28 cellular contexts compared by ENCODE assay signal in genomic region chr12:2099595-2099994, GRCh38. TPM values are rescaled to one million over a fixed set of nuclear protein-coding genes. Genes with fewer than 3 reads are reported as not detected.
"Had no signal": no experiment of that assay in that cellular context is flagged by ENCODE, and none has a peak within 500 bp of the region (broad histone marks: within the 10 kb centered on the region; RNA-seq: fewer than 3 reads in every experiment).

No MANE protein-coding gene starts in this region.

- DNase-seq: activated CD4-positive, alpha-beta T cell treated with anti-CD3 and anti-CD28 coated beads for 4 hours; activated CD4-positive, alpha-beta T cell treated with anti-CD3 and anti-CD28 coated beads, Interleukin-2, amount 50 U/mL, for 48 hours; activated CD8-positive, alpha-beta memory T cell treated with anti-CD3 and anti-CD28 coated beads for 24 hours; activated effector memory CD4-positive, alpha-beta T cell treated with anti-CD3 and anti-CD28 coated beads, Interleukin-2, amount 50 U/mL, for 16 hours; activated naive CD4-positive, alpha-beta T cell treated with anti-CD3 and anti-CD28 coated beads for 36 hours; activated naive CD8-positive, alpha-beta T cell treated with anti-CD3 and anti-CD28 coated beads for 36 hours; adrenal gland; brain microvascular endothelial cell; cortex of kidney; effector memory CD8-positive, alpha-beta T cell; foreskin fibroblast; heart left ventricle; hypothalamus; mucosa of descending colon; ovary; spleen; T-helper 9 cell; uterus had no signal

- H3K4me1 ChIP-seq: adrenal gland, tibial nerve had no signal

- H3K27me3 ChIP-seq: adrenal gland, brain microvascular endothelial cell, heart left ventricle, neutrophil, ovary, spleen, tibial nerve, uterus had no signal

- H3K27ac ChIP-seq: adrenal gland, brain microvascular endothelial cell, neutrophil, ovary, prostate gland, spleen, tibial nerve, VCaP had no signal

- H3K9me3 Mint-ChIP-seq: activated naive CD4-positive, alpha-beta T cell treated with anti-CD3 and anti-CD28 coated beads for 36 hours; activated naive CD8-positive, alpha-beta T cell treated with anti-CD3 and anti-CD28 coated beads for 36 hours; effector memory CD8-positive, alpha-beta T cell; nephron; stimulated activated naive CD8-positive, alpha-beta T cell treated with anti-CD3 and anti-CD28 coated beads, Interleukin-15, Interleukin-2, amounts not matched to agents 100 ng/mL and 50 ng/mL, for 24 hours; T-helper 1 cell treated with Interleukin-12 subunit alpha and Interleukin-12 subunit beta and Interleukin-4 antibody, amounts not matched to agents 30 μg/mL and 1 μg/mL, for 36 hours had no signal

- H3K36me3 Mint-ChIP-seq: activated naive CD8-positive, alpha-beta T cell treated with anti-CD3 and anti-CD28 coated beads for 36 hours had no signal

- H3K4me3 ChIP-seq: adrenal gland, heart left ventricle, lung, mucosa of descending colon, ovary, prostate gland, spleen, tibial nerve, uterus had no signal

- H3K27ac Mint-ChIP-seq: activated naive CD4-positive, alpha-beta T cell treated with anti-CD3 and anti-CD28 coated beads for 36 hours; activated naive CD8-positive, alpha-beta T cell treated with anti-CD3 and anti-CD28 coated beads for 36 hours; effector memory CD8-positive, alpha-beta T cell; nephron; stimulated activated naive CD8-positive, alpha-beta T cell treated with anti-CD3 and anti-CD28 coated beads, Interleukin-15, Interleukin-2, amounts not matched to agents 100 ng/mL and 50 ng/mL, for 24 hours; T-helper 1 cell treated with Interleukin-12 subunit alpha and Interleukin-12 subunit beta and Interleukin-4 antibody, amounts not matched to agents 30 μg/mL and 1 μg/mL, for 36 hours had no signal

- H3K27me3 Mint-ChIP-seq: activated naive CD8-positive, alpha-beta T cell treated with anti-CD3 and anti-CD28 coated beads for 36 hours; stimulated activated naive CD8-positive, alpha-beta T cell treated with anti-CD3 and anti-CD28 coated beads, Interleukin-15, Interleukin-2, amounts not matched to agents 100 ng/mL and 50 ng/mL, for 24 hours had no signal

- H3K9me3 ChIP-seq: adrenal gland, heart left ventricle, mucosa of descending colon, neutrophil, ovary, prostate gland, tibial nerve, uterus had no signal

- H3K4me3 Mint-ChIP-seq: activated naive CD4-positive, alpha-beta T cell treated with anti-CD3 and anti-CD28 coated beads for 36 hours; activated naive CD8-positive, alpha-beta T cell treated with anti-CD3 and anti-CD28 coated beads for 36 hours; effector memory CD8-positive, alpha-beta T cell; nephron; stimulated activated naive CD8-positive, alpha-beta T cell treated with anti-CD3 and anti-CD28 coated beads, Interleukin-15, Interleukin-2, amounts not matched to agents 100 ng/mL and 50 ng/mL, for 24 hours; T-helper 1 cell treated with Interleukin-12 subunit alpha and Interleukin-12 subunit beta and Interleukin-4 antibody, amounts not matched to agents 30 μg/mL and 1 μg/mL, for 36 hours had no signal

- H3K36me3 ChIP-seq: adrenal gland, brain microvascular endothelial cell, neutrophil, ovary, prostate gland, spleen, tibial nerve, uterus had no signal

- ATAC-seq: effector memory CD8-positive, alpha-beta T cell; left lobe of liver; mucosa of descending colon had no signal

RNA-seq across cellular contexts. Expression of gene CACNA1C, which starts 46.8 kb away (rescaled TPM):
- total RNA-seq: endothelial cell of umbilical vein had no signal
- polyA plus RNA-seq: endothelial cell of umbilical vein had no signal
